8 cellular contexts compared by ENCODE assay signal in genomic region chr4:41505161-41505653, GRCh38. TPM values are rescaled to one million over a fixed set of nuclear protein-coding genes. Genes with fewer than 3 reads are reported as not detected.
DNase-seq lines count a peak whose midpoint lies in the region; ATAC-seq and TF ChIP-seq lines count a peak whose summit lies in the region.

No MANE protein-coding gene starts in this region.

- H2AFZ ChIP-seq in trophoblast cell (ENCODE audit: insufficient read depth, low read length, poor library complexity), result no peak overlapping the region

- H3K4me3 Mint-ChIP-seq in immature natural killer cell, result no peak overlapping the region

- H3K14ac ChIP-seq in trophoblast cell (ENCODE audit: low read length), result no peak overlapping the region

- H4K8ac ChIP-seq in trophoblast cell (ENCODE audit: low read depth, low read length), result no peak overlapping the region

- peaks cover 0 to 25% (median 4%) of the 10 kb centered on the region in 6 donors for H3K9me3 Mint-ChIP-seq in immature natural killer cell

- intact Hi-C loops in breast epithelium (cut with DNase I; ENCODE audit: low total_unique reads), result no loop called here
- intact Hi-C loops in mucosa of descending colon (cut with DNase I, micrococcal nuclease), result no loop called here

- H3K4me3 ChIP-seq in breast epithelium, result no peak overlapping the region
- H3K4me3 ChIP-seq in mucosa of descending colon, result no peak overlapping the region
- H3K4me3 ChIP-seq in trophoblast cell (ENCODE audit: low read depth, low read length), result no peak overlapping the region

- H2BK5ac ChIP-seq in trophoblast cell (ENCODE audit: low read depth, low read length, poor library complexity), result no peak overlapping the region

- H4K12ac ChIP-seq in trophoblast cell (ENCODE audit: low read depth, low read length), result no peak overlapping the region

- H3K4me1 ChIP-seq in breast epithelium, result no peaks in the 10 kb centered on the region
- H3K4me1 ChIP-seq in mucosa of descending colon (ENCODE audit: low read depth), result no peaks in the 10 kb centered on the region
- peaks cover 2 to 3% of the 10 kb centered on the region in 2 experiments for H3K4me1 ChIP-seq in trophoblast cell (ENCODE audit: control insufficient read depth in 1 of 2, insufficient read depth in 2 of 2, low read length in 2 of 2)

- no peaks in the 10 kb centered on the region for H3K79me1 ChIP-seq in trophoblast cell (ENCODE audit: low read length)

- H3K27ac Mint-ChIP-seq in immature natural killer cell, result no peak overlapping the region

- H3K18ac ChIP-seq in trophoblast cell (ENCODE audit: low read length), result no peak overlapping the region

- H3K4me1 Mint-ChIP-seq in immature natural killer cell, result no peaks in the 10 kb centered on the region

- no peaks in the 10 kb centered on the region for H3K36me3 Mint-ChIP-seq in immature natural killer cell

- H3K36me3 ChIP-seq in breast epithelium (no peaks in the 10 kb centered on the region), mucosa of descending colon (ENCODE audit: low read depth) (no peaks in the 10 kb centered on the region), trophoblast cell (ENCODE audit: control insufficient read depth in 1 of 2, insufficient read depth in 2 of 2, low read length in 2 of 2) (no peaks in the 10 kb centered on the region)

- ATAC-seq in mucosa of descending colon (peak; percentile 62), HG03095 (IDR thresholded peaks at IDR 0.05; ENCODE audit: unreplicated experiment) (no peak)

- H3K9ac ChIP-seq in trophoblast cell (ENCODE audit: low read length), result no peak overlapping the region

- TF ChIP-seq POLR2A in breast epithelium (IDR thresholded peaks at IDR 0.05), result no peak

- DNase-seq in COR-L47 (lab: John Stamatoyannopoulos, UW), result peak; percentile 64
- DNase-seq in NCI-H1694 (lab: John Stamatoyannopoulos, UW), result peak; percentile 83
- DNase-seq in breast epithelium (ENCODE audit: low spot score in 2 of 2), result peak; percentile 50 to 57
- no peak for DNase-seq in mucosa of descending colon
- no peak for DNase-seq in T1000 (lab: John Stamatoyannopoulos, UW)
- no peak for DNase-seq in immature natural killer cell
- no peak for DNase-seq in trophoblast cell

- H3K27me3 Mint-ChIP-seq in immature natural killer cell (ENCODE audit: low read depth in 3 of 3), result no peaks in the 10 kb centered on the region

- H3K27me3 ChIP-seq in breast epithelium (no peaks in the 10 kb centered on the region), trophoblast cell (ENCODE audit: insufficient read depth, low read length) (no peaks in the 10 kb centered on the region)

- peak overlapping the region in 1 of 2 donors; percentile 63 for H3K27ac ChIP-seq in breast epithelium
- no peak overlapping the region for H3K27ac ChIP-seq in trophoblast cell (ENCODE audit: low read depth, low read length)

- H3K9me3 ChIP-seq in breast epithelium, result no peaks in the 10 kb centered on the region
- no peaks in the 10 kb centered on the region for H3K9me3 ChIP-seq in mucosa of descending colon
- H3K9me3 ChIP-seq in trophoblast cell (ENCODE audit: insufficient read depth, low read depth, low read length), result no peaks in the 10 kb centered on the region

- no peak overlapping the region for H2BK120ac ChIP-seq in trophoblast cell (ENCODE audit: insufficient read depth, low read length, poor library complexity)

- H2BK12ac ChIP-seq in trophoblast cell (ENCODE audit: low read length), result no peak overlapping the region

- H3K4me2 ChIP-seq in trophoblast cell (ENCODE audit: low read length), result no peak overlapping the region

- H2AK5ac ChIP-seq in trophoblast cell (ENCODE audit: low read length), result no peak overlapping the region

- H3K4ac ChIP-seq in trophoblast cell (ENCODE audit: low read depth, low read length), result no peak overlapping the region

- H4K91ac ChIP-seq in trophoblast cell (ENCODE audit: low read depth, low read length), result no peak overlapping the region

- whole genome bisulfite sequencing in trophoblast cell (ENCODE audit: extremely low coverage, insufficient coverage, insufficient read length), result no CpG with 5 or more reads among the region's 2 CpGs

- H3K79me2 ChIP-seq in trophoblast cell (ENCODE audit: control insufficient read depth, insufficient read depth, low read length, poor library complexity), result no peaks in the 10 kb centered on the region

- no peak for TF ChIP-seq CTCF in breast epithelium (IDR thresholded peaks at IDR 0.05)
- TF ChIP-seq CTCF in mucosa of descending colon (IDR thresholded peaks at IDR 0.05), result no peak

- H3K23ac ChIP-seq in trophoblast cell (ENCODE audit: low read length), result no peak overlapping the region

RNA-seq across cellular contexts. Expression of gene LIMCH1, which starts 32.8 kb away (rescaled TPM):
- total RNA-seq in breast epithelium, result 10 to 100 TPM; 34.6 to 72.2 (median 71.8) TPM
- total RNA-seq in mucosa of descending colon, result 10 to 100 TPM in 1 of 3 donors, 1 to 10 TPM in 2; 9.2 to 15.7 (median 9.6) TPM
- polyA plus RNA-seq in immature natural killer cell, result not detected
- polyA plus RNA-seq in trophoblast cell (2013), result 38.8 and 40.1 TPM in 2 replicates

Comparison
In these comparisons a context has a peak if more than half of its experiments do, and no peak if none do; other contexts are left out.
1. DNase-seq: peak in COR-L47 (single experiment), NCI-H1694 (single experiment) and breast epithelium (2 of 2); none in mucosa of descending colon (0 of 3), T1000 (single experiment), immature natural killer cell (0 of 3) and trophoblast cell (0 of 2).